16 cellular contexts compared by ENCODE assay signal in genomic region chr5:104081232-104081631, GRCh38.
DNase-seq lines count a peak whose midpoint lies in the region; ATAC-seq, FAIRE-seq and TF ChIP-seq lines count a peak whose summit lies in the region.
"Had no signal": no experiment of that assay in that cellular context is flagged by ENCODE, and none has a peak within 500 bp of the region (broad histone marks: within the 10 kb centered on the region; RNA-seq: fewer than 3 reads in every experiment).

No MANE protein-coding gene starts in this region.

- H3K79me2 ChIP-seq in HCT116 (ENCODE audit: insufficient read depth, low read length) (peaks cover 23% of the 10 kb centered on the region), PC-9 (ENCODE audit: low read depth) (peaks cover 6% of the 10 kb centered on the region; the same call in 1 of the 2 replicates), osteoblast (ENCODE audit: insufficient read depth, low read length) (no peaks in the 10 kb centered on the region)

- no peak for TF ChIP-seq RAD21 in HCT116 (IDR thresholded peaks at IDR 0.05; ENCODE audit: low read depth)

- ATAC-seq in HCT116, result no peak
- ATAC-seq: GM12878 had no signal

- FAIRE-seq in islet of Langerhans (lab: Jason Lieb, UNC), result peak; percentile 51
- FAIRE-seq: GM12878, GM19239, H1 had no signal

- CTCF ChIA-PET in A673 (lab: Charles Lee), result no interaction called here
- CTCF ChIA-PET in HCT116 (lab: Charles Lee), result no interaction called here
- CTCF ChIA-PET in PC-9 (lab: Charles Lee), result interaction anchor here (1.1 kb wide), 1 partner anchor 273 kb away, joined by 3 read pairs; no protein-coding TSS in a partner anchor

- no peaks in the 10 kb centered on the region for H4K20me1 ChIP-seq in HCT116 (ENCODE audit: insufficient read depth)
- H4K20me1 ChIP-seq in PC-9 (ENCODE audit: insufficient read depth), result no peaks in the 10 kb centered on the region
- no peaks in the 10 kb centered on the region for H4K20me1 ChIP-seq in osteoblast (ENCODE audit: insufficient read depth, low read length)
- H4K20me1 ChIP-seq: BLaER1 had no signal

- H3K9me3 ChIP-seq in A673 (ENCODE audit: low read depth, low read length, poor library complexity, severe bottlenecking) (no peaks in the 10 kb centered on the region), HCT116 (ENCODE audit: control insufficient read depth in 1 of 2, insufficient read depth in 1 of 2, low read depth in 1 of 2, low read length in 2 of 2) (no peaks in the 10 kb centered on the region), PC-9 (ENCODE audit: insufficient read depth, low read depth) (no peaks in the 10 kb centered on the region), osteoblast (ENCODE audit: low read depth, low read length) (no peaks in the 10 kb centered on the region)
- H3K9me3 ChIP-seq: BLaER1 had no signal

- intact Hi-C loops in A673 (cut with micrococcal nuclease; ENCODE audit: unreplicated experiment) (no loop called here), HCT116 (cut with micrococcal nuclease) (no loop called here), PC-9 (cut with micrococcal nuclease; ENCODE audit: unreplicated experiment) (no loop called here)

- peak overlapping the region; percentile 81 for H3K4me2 ChIP-seq in HCT116 (ENCODE audit: low read length)
- peak overlapping the region; percentile 89 for H3K4me2 ChIP-seq in PC-9
- no peak overlapping the region for H3K4me2 ChIP-seq in osteoblast (ENCODE audit: insufficient read depth, low read length)
- H3K4me2 ChIP-seq: BLaER1 had no signal

- TF ChIP-seq POLR2A in HCT116 (IDR thresholded peaks at IDR 0.05; ENCODE audit: borderline replicate concordance, extremely low read depth, insufficient read depth, insufficient read length), result no peak

- POLR2A ChIA-PET in A673 (lab: Charles Lee; ENCODE audit: low non-redundant PET) (no interaction called here), HCT116 (lab: Charles Lee) (no interaction called here), PC-9 (lab: Charles Lee; ENCODE audit: unreplicated experiment) (no interaction called here)

- TF ChIP-seq CTCF in A673 (conservative IDR thresholded peaks at IDR 0.05; ENCODE audit: low read depth, low read length), result no peak
- no peak for TF ChIP-seq CTCF in HCT116 (IDR thresholded peaks at IDR 0.05 in 2 of 3, conservative IDR thresholded peaks at IDR 0.05 in 1 of 3; ENCODE audit: borderline replicate concordance in 1 of 3, insufficient read depth in 1 of 3, low read depth in 2 of 3, low read length in 2 of 3)
- TF ChIP-seq CTCF in PC-9 (conservative IDR thresholded peaks at IDR 0.05), result no peak
- no peak for TF ChIP-seq CTCF in osteoblast (IDR thresholded peaks at IDR 0.05; ENCODE audit: extremely low read depth, low read depth, low read length)

- H3K4me3 ChIP-seq in A673 (ENCODE audit: low read depth, low read length, poor library complexity, severe bottlenecking), result no peak overlapping the region
- H3K4me3 ChIP-seq in HCT116 (replicated peaks in 1 of 2; ENCODE audit: low read depth in 1 of 2, low read length in 2 of 2), result peak overlapping the region; percentile 60 to 72; a peak in 3 of 4 replicates
- H3K4me3 ChIP-seq in PC-9, result peak overlapping the region; percentile 69
- no peak overlapping the region for H3K4me3 ChIP-seq in osteoblast (ENCODE audit: insufficient read depth, low read length)
- H3K4me3 ChIP-seq: BLaER1, GM12878 had no signal

- H3K4me1 ChIP-seq in A673 (ENCODE audit: insufficient read depth, low read length, poor library complexity, severe bottlenecking) (peaks cover 9% of the 10 kb centered on the region), HCT116 (ENCODE audit: control insufficient read depth in 1 of 2, insufficient read depth in 2 of 2, low read length in 2 of 2) (peaks cover 0 to 5% of the 10 kb centered on the region in 2 experiments; a peak in 1 of 4 replicates), PC-9 (replicated peaks; ENCODE audit: insufficient read depth) (peaks cover 16% of the 10 kb centered on the region; the same call in 1 of the 2 replicates), osteoblast (ENCODE audit: insufficient read depth, low read length) (no peaks in the 10 kb centered on the region)
- H3K4me1 ChIP-seq: BLaER1 had no signal

- H3K9me2 ChIP-seq in HCT116 (ENCODE audit: insufficient read depth) (no peaks in the 10 kb centered on the region), PC-9 (ENCODE audit: insufficient read depth) (no peaks in the 10 kb centered on the region)

- RAD21 ChIA-PET in HCT116 (lab: Charles Lee; ENCODE audit: low non-redundant PET in 1 of 2, low total read pairs in 2 of 2, uncharacterized antibody in 2 of 2, unreplicated experiment in 2 of 2), result no interaction called here

- H3K36me3 ChIP-seq in A673 (ENCODE audit: insufficient read depth, low read length, poor library complexity, severe bottlenecking), result no peaks in the 10 kb centered on the region
- peaks cover 0 to 2% of the 10 kb centered on the region in 2 experiments; a peak in 1 of 4 replicates for H3K36me3 ChIP-seq in HCT116 (ENCODE audit: control insufficient read depth in 1 of 2, insufficient read depth in 2 of 2, low read length in 2 of 2)
- 0 out of 2 replicates have a peak, but pooled peaks cover 5% of the 10 kb centered on the region for H3K36me3 ChIP-seq in PC-9 (ENCODE audit: low read depth)
- no peaks in the 10 kb centered on the region for H3K36me3 ChIP-seq in osteoblast (ENCODE audit: insufficient read depth, low read length)
- H3K36me3 ChIP-seq: BLaER1 had no signal

- H3K9ac ChIP-seq in HCT116 (ENCODE audit: low read length), result peak overlapping the region; percentile 78; the same call in 1 of the 2 replicates
- H3K9ac ChIP-seq: BLaER1 had no signal

- peak; percentile 49 for DNase-seq in A673 (ENCODE audit: low spot score)
- no peak for DNase-seq in HCT116 (ENCODE audit: low read depth, low spot score)
- DNase-seq in PC-9, result no peak
- no peak for DNase-seq in DMS114 treated with DMSO at 0.1 percent for 48 hours (lab: John Stamatoyannopoulos, UW; ENCODE audit: unreplicated experiment)
- no peak for DNase-seq in osteoblast (ENCODE audit: insufficient read length, low spot score, missing footprints)
- DNase-seq in NCI-H1694 (lab: John Stamatoyannopoulos, UW), result no peak
- DNase-seq: Calu3; CD4-positive, alpha-beta memory T cell; DND-41; EL; H9 had no signal

- H2AFZ ChIP-seq in HCT116 (ENCODE audit: low read depth, low read length, poor library complexity, severe bottlenecking) (no peak overlapping the region), PC-9 (peak overlapping the region; percentile 87; the same call in 1 of the 2 replicates), osteoblast (ENCODE audit: low read length) (no peak overlapping the region)

- H3K27me3 ChIP-seq in A673 (replicated peaks; ENCODE audit: insufficient read depth, low read depth, low read length, poor library complexity) (no peaks in the 10 kb centered on the region), HCT116 (ENCODE audit: insufficient read depth, low read length) (no peaks in the 10 kb centered on the region), PC-9 (ENCODE audit: insufficient read depth, low read depth) (no peaks in the 10 kb centered on the region), osteoblast (ENCODE audit: insufficient read depth, low read length) (no peaks in the 10 kb centered on the region)
- H3K27me3 ChIP-seq: BLaER1 had no signal

- H3K27ac ChIP-seq in A673 (ENCODE audit: low read depth, low read length, poor library complexity, severe bottlenecking) (no peak overlapping the region), HCT116 (ENCODE audit: low read depth, low read length) (no peak overlapping the region), PC-9 (0 out of 2 replicates have a peak overlapping the region, but pooled peaks have one; percentile 83), osteoblast (ENCODE audit: low read depth, low read length) (no peak overlapping the region)
- H3K27ac ChIP-seq: BLaER1 had no signal

- no TSS peak for BruUV-seq in A673 (replicated peaks; lab: Mats Ljungman, UMichigan)
- BruUV-seq in HCT116 (replicated peaks; lab: Mats Ljungman, UMichigan), result no TSS peak
- no TSS peak for BruUV-seq in PC-9 (replicated peaks; lab: Mats Ljungman, UMichigan)

- peaks cover 9% of the 10 kb centered on the region; the same call in 1 of the 2 replicates for H3F3A ChIP-seq in PC-9 (ENCODE audit: insufficient read depth, low read depth)

TF ChIP-seq in HCT116, 20 proteins besides CTCF, POLR2A, EP300 and RAD21 (continues in another document):
- no peak for TF ChIP-seq ELF1 (IDR thresholded peaks at IDR 0.05; ENCODE audit: borderline replicate concordance, low read depth)
- TF ChIP-seq FOSL1 (IDR thresholded peaks at IDR 0.05; ENCODE audit: low read depth), result no peak
- no peak for TF ChIP-seq EZH2phosphoT487 (IDR thresholded peaks at IDR 0.05; ENCODE audit: borderline replicate concordance)
- TF ChIP-seq JUND (IDR thresholded peaks at IDR 0.05), result no peak
- no peak for TF ChIP-seq YY1 (IDR thresholded peaks at IDR 0.05; ENCODE audit: extremely low read depth, insufficient replicate concordance, low read depth, low read length)
- no peak for TF ChIP-seq ZBTB33 (IDR thresholded peaks at IDR 0.05; ENCODE audit: extremely low read depth, insufficient replicate concordance, low read length)
- TF ChIP-seq MAX (IDR thresholded peaks at IDR 0.05), result no peak
- TF ChIP-seq SP1 (IDR thresholded peaks at IDR 0.05; ENCODE audit: low read depth), result no peak
- TF ChIP-seq POLR2AphosphoS5 (IDR thresholded peaks at IDR 0.05; ENCODE audit: low read depth, low read length), result no peak
- no peak for TF ChIP-seq EGR1 (IDR thresholded peaks at IDR 0.05; ENCODE audit: low read depth)
- TF ChIP-seq TCF7L2 (IDR thresholded peaks at IDR 0.05; ENCODE audit: borderline replicate concordance, extremely low read depth, insufficient read depth, insufficient read length), result no peak
- TF ChIP-seq SRF (IDR thresholded peaks at IDR 0.05; ENCODE audit: low read depth), result no peak

Comparison
In these comparisons a context has a peak if more than half of its experiments do, and no peak if none do; other contexts are left out.
1. H3K4me3 ChIP-seq: peak in HCT116 (2 of 2) and PC-9 (single experiment); none in A673 (single experiment) and osteoblast (single experiment).